Comparison of ENCODE assay signal across 17 cellular contexts in the genomic region with DNA sequence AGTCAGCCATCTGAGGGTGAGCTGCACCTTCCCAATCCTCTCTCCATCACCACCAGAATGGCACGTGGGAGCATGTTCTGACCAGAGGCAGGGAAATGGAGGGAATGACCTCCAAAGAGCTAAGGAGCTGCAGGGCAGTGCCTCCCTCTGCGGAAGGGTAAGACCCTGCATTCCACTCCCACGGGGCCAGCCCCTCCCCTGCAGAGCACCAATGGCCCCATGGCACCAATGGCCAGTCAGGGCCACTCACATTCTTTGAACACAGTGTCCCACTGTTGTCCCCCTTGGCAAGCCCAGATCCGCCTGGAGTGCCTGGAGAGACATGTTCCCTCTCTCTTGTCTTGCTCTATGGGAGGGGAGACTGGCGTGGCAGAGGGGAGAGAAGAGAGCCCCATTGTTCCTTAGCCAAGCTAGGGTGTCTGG.
DNase-seq lines count a peak whose midpoint lies in the region; ATAC-seq and TF ChIP-seq lines count a peak whose summit lies in the region.
"Had no signal": no experiment of that assay in that cellular context is flagged by ENCODE, and none has a peak within 500 bp of the region (broad histone marks: within the 10 kb centered on the region; RNA-seq: fewer than 3 reads in every experiment).

No MANE protein-coding gene starts in this region.

- H3K27me3 ChIP-seq in esophagus squamous epithelium (no peaks in the 10 kb centered on the region), lower lobe of right lung (ENCODE audit: low read depth) (no peaks in the 10 kb centered on the region), sigmoid colon (no peaks in the 10 kb centered on the region)
- H3K27me3 ChIP-seq: colonic mucosa had no signal

- H3K4me1 ChIP-seq in esophagus squamous epithelium (peaks cover 6 to 92% (median 44%) of the 10 kb centered on the region in 3 donors), lower lobe of right lung (peaks cover 95% of the 10 kb centered on the region), sigmoid colon (peaks cover 0 to 99% (median 99%) of the 10 kb centered on the region in 4 donors)
- H3K4me1 ChIP-seq: colonic mucosa had no signal

- H3K36me3 ChIP-seq in esophagus squamous epithelium: peaks cover 0 to 43% (median 0%) of the 10 kb centered on the region in 3 donors
- H3K36me3 ChIP-seq in lower lobe of right lung: peaks cover 60% of the 10 kb centered on the region
- H3K36me3 ChIP-seq in sigmoid colon: peaks cover 30 to 68% (median 44%) of the 10 kb centered on the region in 4 donors
- H3K36me3 ChIP-seq: colonic mucosa had no signal

- TF ChIP-seq POLR2A in esophagus squamous epithelium (IDR thresholded peaks at IDR 0.05) (no peak), sigmoid colon (IDR thresholded peaks at IDR 0.05) (no peak)

- no peak overlapping the region for H3K27ac Mint-ChIP-seq in T-helper 2 cell treated with Interferon-gamma antibody and Interleukin-4, amounts not matched to agents 5 μg/mL and 100 μg/mL, for 36 hours
- H3K27ac Mint-ChIP-seq: activated naive CD8-positive, alpha-beta T cell treated with anti-CD3 and anti-CD28 coated beads for 36 hours; IgD-negative memory B cell; WTC11 had no signal

- intact Hi-C loops in esophagus squamous epithelium (cut with DNase I): no loop called here
- intact Hi-C loops in lower lobe of right lung (cut with DNase I): no loop called here
- intact Hi-C loops in sigmoid colon (cut with DNase I): no loop called here

- no peaks in the 10 kb centered on the region for H3K27me3 Mint-ChIP-seq in T-helper 2 cell treated with Interferon-gamma antibody and Interleukin-4, amounts not matched to agents 5 μg/mL and 100 μg/mL, for 36 hours (ENCODE audit: low read depth)
- H3K27me3 Mint-ChIP-seq: activated naive CD8-positive, alpha-beta T cell treated with anti-CD3 and anti-CD28 coated beads for 36 hours had no signal

- no peaks in the 10 kb centered on the region for H3K36me3 Mint-ChIP-seq in T-helper 2 cell treated with Interferon-gamma antibody and Interleukin-4, amounts not matched to agents 5 μg/mL and 100 μg/mL, for 36 hours (ENCODE audit: low read depth)
- H3K36me3 Mint-ChIP-seq: activated naive CD8-positive, alpha-beta T cell treated with anti-CD3 and anti-CD28 coated beads for 36 hours; IgD-negative memory B cell; WTC11 had no signal

- H3K4me3 Mint-ChIP-seq in T-helper 2 cell treated with Interferon-gamma antibody and Interleukin-4, amounts not matched to agents 5 μg/mL and 100 μg/mL, for 36 hours: no peak overlapping the region
- H3K4me3 Mint-ChIP-seq: activated naive CD8-positive, alpha-beta T cell treated with anti-CD3 and anti-CD28 coated beads for 36 hours; IgD-negative memory B cell; WTC11 had no signal

- H3K9me3 ChIP-seq in esophagus squamous epithelium (no peaks in the 10 kb centered on the region), lower lobe of right lung (no peaks in the 10 kb centered on the region), sigmoid colon (no peaks in the 10 kb centered on the region)
- H3K9me3 ChIP-seq: colonic mucosa had no signal

- ATAC-seq in lower lobe of right lung (no peak), GM19455 (IDR thresholded peaks at IDR 0.05; ENCODE audit: unreplicated experiment) (no peak), HG03354 (IDR thresholded peaks at IDR 0.05; ENCODE audit: poor library complexity, severe bottlenecking, unreplicated experiment) (no peak)
- ATAC-seq: WTC11 had no signal

- H3K4me1 Mint-ChIP-seq in T-helper 2 cell treated with Interferon-gamma antibody and Interleukin-4, amounts not matched to agents 5 μg/mL and 100 μg/mL, for 36 hours (ENCODE audit: low read depth): no peaks in the 10 kb centered on the region
- H3K4me1 Mint-ChIP-seq: activated naive CD8-positive, alpha-beta T cell treated with anti-CD3 and anti-CD28 coated beads for 36 hours had no signal

- H3K4me3 ChIP-seq in esophagus squamous epithelium: no peak overlapping the region
- H3K4me3 ChIP-seq in lower lobe of right lung: no peak overlapping the region
- H3K4me3 ChIP-seq in sigmoid colon: no peak overlapping the region
- H3K4me3 ChIP-seq: colonic mucosa had no signal

- no peak for TF ChIP-seq CTCF in esophagus squamous epithelium (IDR thresholded peaks at IDR 0.05)
- TF ChIP-seq CTCF in lower lobe of right lung (IDR thresholded peaks at IDR 0.05): no peak
- TF ChIP-seq CTCF in sigmoid colon (IDR thresholded peaks at IDR 0.05): no peak

- 40 to 60% methylated on average over 1 to 3 of the region's 5 CpGs for WGBS in esophagus squamous epithelium, 2 donors
- WGBS in sigmoid colon, 2 donors: 74 to 80% methylated on average over 5 of the region's 5 CpGs

- in situ Hi-C loops in G401 (cut with HindIII; ENCODE audit: low sequenced_read_pairs): no loop called here

- peak overlapping the region; percentile 63 to 93 (median 82) for H3K27ac ChIP-seq in esophagus squamous epithelium
- peak overlapping the region; percentile 81 for H3K27ac ChIP-seq in lower lobe of right lung
- H3K27ac ChIP-seq in sigmoid colon: peak overlapping the region; percentile 85 to 98 (median 92)
- H3K27ac ChIP-seq: colonic mucosa had no signal

- DNase-seq in G401 (ENCODE audit: low spot score) (peak; percentile 34), esophagus squamous epithelium (lab: John Stamatoyannopoulos, UW) (no peak), lower lobe of right lung (no peak), sigmoid colon (peak; percentile 86), kidney tubule cell (ENCODE audit: low spot score) (no peak)
- DNase-seq in T-helper 2 cell treated with Interferon-gamma antibody and Interleukin-4, amounts not matched to agents 5 μg/mL and 100 μg/mL, for 36 hours (ENCODE audit: low spot score): no peak
- DNase-seq: activated CD8-positive, alpha-beta memory T cell treated with anti-CD3 and anti-CD28 coated beads, Interleukin-2, amount 50 U/mL, for 48 hours; activated naive CD8-positive, alpha-beta T cell treated with anti-CD3 and anti-CD28 coated beads for 36 hours; colonic mucosa; NCI-H1105 treated with DMSO at 0.1 percent for 48 hours; NCI-H510A; OCI-M1; SW 1271 had no signal

- TF ChIP-seq EP300 in sigmoid colon (IDR thresholded peaks at IDR 0.05): peak in 1 of 4 donors; percentile 55

- H3K9me3 Mint-ChIP-seq in T-helper 2 cell treated with Interferon-gamma antibody and Interleukin-4, amounts not matched to agents 5 μg/mL and 100 μg/mL, for 36 hours: no peaks in the 10 kb centered on the region
- H3K9me3 Mint-ChIP-seq: activated naive CD8-positive, alpha-beta T cell treated with anti-CD3 and anti-CD28 coated beads for 36 hours; IgD-negative memory B cell; WTC11 had no signal

Comparison
In these comparisons a context has a peak if more than half of its experiments do, and no peak if none do; other contexts are left out.
1. DNase-seq: peak in G401 (single experiment) and sigmoid colon (single experiment); none in esophagus squamous epithelium (single experiment), lower lobe of right lung (single experiment), T-helper 2 cell treated with Interferon-gamma antibody and Interleukin-4, amounts not matched to agents 5 μg/mL and 100 μg/mL, for 36 hours (single experiment) and kidney tubule cell (single experiment).
2. Peak in every context shown above with its lines, with median percentiles within 50 percentile points of each other: H3K27ac ChIP-seq.